Comparison of ENCODE assay signal across 9 cellular contexts in genomic region chr9:110143969-110144545, GRCh38.
DNase-seq lines count a peak whose midpoint lies in the region; ATAC-seq lines count a peak whose summit lies in the region.
"Had no signal": no experiment of that assay in that cellular context is flagged by ENCODE, and none has a peak within 500 bp of the region (broad histone marks: within the 10 kb centered on the region; RNA-seq: fewer than 3 reads in every experiment).

No MANE protein-coding gene starts in this region.

- no peaks in the 10 kb centered on the region for H3K9me3 Mint-ChIP-seq in T-helper 2 cell treated with Interferon-gamma antibody and Interleukin-4, amounts not matched to agents 5 μg/mL and 100 μg/mL, for 36 hours

- no peak overlapping the region for H2BK120ac ChIP-seq in mesenchymal stem cell (ENCODE audit: low read depth, low read length)

- no peaks in the 10 kb centered on the region for H3K9me3 ChIP-seq in mesenchymal stem cell (ENCODE audit: control insufficient read depth, low read length)
- H3K9me3 ChIP-seq: thoracic aorta had no signal

- H3K27me3 Mint-ChIP-seq in T-helper 2 cell treated with Interferon-gamma antibody and Interleukin-4, amounts not matched to agents 5 μg/mL and 100 μg/mL, for 36 hours (ENCODE audit: low read depth): no peaks in the 10 kb centered on the region

- H3K4me1 ChIP-seq in mesenchymal stem cell (ENCODE audit: control insufficient read depth, insufficient read depth, low read depth, low read length): peaks cover 24% of the 10 kb centered on the region

- no peaks in the 10 kb centered on the region for H3K79me1 ChIP-seq in mesenchymal stem cell (replicated peaks; ENCODE audit: low read length, poor library complexity, severe bottlenecking)

- H3K27ac Mint-ChIP-seq in T-helper 2 cell treated with Interferon-gamma antibody and Interleukin-4, amounts not matched to agents 5 μg/mL and 100 μg/mL, for 36 hours: peak overlapping the region; percentile 91

- H2BK5ac ChIP-seq in mesenchymal stem cell (ENCODE audit: low read depth, low read length, poor library complexity, severe bottlenecking): no peak overlapping the region

- H3K4me3 ChIP-seq in mesenchymal stem cell (ENCODE audit: insufficient read depth in 1 of 2, low read depth in 1 of 2, low read length in 2 of 2): no peak overlapping the region
- H3K4me3 ChIP-seq: thoracic aorta had no signal

- H3K36me3 Mint-ChIP-seq in T-helper 2 cell treated with Interferon-gamma antibody and Interleukin-4, amounts not matched to agents 5 μg/mL and 100 μg/mL, for 36 hours (ENCODE audit: low read depth): peaks cover 52% of the 10 kb centered on the region

- no peak overlapping the region for H2AFZ ChIP-seq in mesenchymal stem cell (ENCODE audit: low read depth, low read length)

- no peak overlapping the region for H4K8ac ChIP-seq in mesenchymal stem cell (ENCODE audit: low read length)

- peak; percentile 36 for DNase-seq in activated naive CD4-positive, alpha-beta T cell treated with Interleukin-2 at 50 U/mL for 16 hours
- no peak for DNase-seq in activated naive CD4-positive, alpha-beta T cell (lab: John Stamatoyannopoulos, UW)
- DNase-seq in T-helper 2 cell treated with Interferon-gamma antibody and Interleukin-4, amounts not matched to agents 5 μg/mL and 100 μg/mL, for 36 hours (ENCODE audit: low spot score): peak; percentile 53
- DNase-seq in mesenchymal stem cell (no peak), glomerular visceral epithelial cell (ENCODE audit: extremely low spot score) (no peak), SIG-M5 treated with dmso at 0.1 percent for 504 hours (lab: John Stamatoyannopoulos, UW; ENCODE audit: unreplicated experiment) (no peak), ureter (ENCODE audit: low spot score) (no peak)

- peak overlapping the region; percentile 3 for H2AK5ac ChIP-seq in mesenchymal stem cell (ENCODE audit: low read length, severe bottlenecking)

- H3K4ac ChIP-seq in mesenchymal stem cell (ENCODE audit: low read depth in 1 of 2, low read length in 2 of 2): no peak overlapping the region

- no peak overlapping the region for H4K91ac ChIP-seq in mesenchymal stem cell (ENCODE audit: low read length)

- H3K27me3 ChIP-seq in mesenchymal stem cell (ENCODE audit: control insufficient read depth in 1 of 2, insufficient read depth in 1 of 2, low read length in 2 of 2): no peaks in the 10 kb centered on the region

- ATAC-seq in HG03039 (IDR thresholded peaks at IDR 0.05; ENCODE audit: unreplicated experiment): peak; percentile 37

- H3K4me2 ChIP-seq in mesenchymal stem cell (ENCODE audit: low read length, poor library complexity, severe bottlenecking): no peak overlapping the region

- WGBS in mesenchymal stem cell: 100% methylated on average over 1 of the region's 2 CpGs

- H3K14ac ChIP-seq in mesenchymal stem cell (ENCODE audit: low read length in 2 of 2): peak overlapping the region in 1 of 2 experiments; percentile 72

- H3K9ac ChIP-seq in mesenchymal stem cell (ENCODE audit: low read length): no peak overlapping the region

- no peak overlapping the region for H3K23ac ChIP-seq in mesenchymal stem cell (ENCODE audit: low read length in 2 of 2)

- H3K36me3 ChIP-seq in mesenchymal stem cell (ENCODE audit: control insufficient read depth in 1 of 2, insufficient read depth in 2 of 2, low read depth in 1 of 2, low read length in 2 of 2): peaks cover 0 to 25% of the 10 kb centered on the region in 2 experiments
- H3K36me3 ChIP-seq: thoracic aorta had no signal

- peaks cover 78% of the 10 kb centered on the region for H3K4me1 Mint-ChIP-seq in T-helper 2 cell treated with Interferon-gamma antibody and Interleukin-4, amounts not matched to agents 5 μg/mL and 100 μg/mL, for 36 hours (ENCODE audit: low read depth)

- peak overlapping the region; percentile 34 for H3K27ac ChIP-seq in mesenchymal stem cell (ENCODE audit: low read length, poor library complexity, severe bottlenecking)

- peak overlapping the region; percentile 73 for H3K4me3 Mint-ChIP-seq in T-helper 2 cell treated with Interferon-gamma antibody and Interleukin-4, amounts not matched to agents 5 μg/mL and 100 μg/mL, for 36 hours

- no peak overlapping the region for H2BK15ac ChIP-seq in mesenchymal stem cell (ENCODE audit: low read depth, poor library complexity, severe bottlenecking)

- peak overlapping the region in 1 of 2 experiments; percentile 29 for H2BK12ac ChIP-seq in mesenchymal stem cell (ENCODE audit: low read length in 2 of 2)

- H3K18ac ChIP-seq in mesenchymal stem cell (ENCODE audit: low read depth in 1 of 2, low read length in 2 of 2): peak overlapping the region; percentile 52 to 88

Comparison
In these comparisons a context has a peak if more than half of its experiments do, and no peak if none do; other contexts are left out.
1. DNase-seq: peak in activated naive CD4-positive, alpha-beta T cell treated with Interleukin-2 at 50 U/mL for 16 hours (single experiment) and T-helper 2 cell treated with Interferon-gamma antibody and Interleukin-4, amounts not matched to agents 5 μg/mL and 100 μg/mL, for 36 hours (single experiment); none in activated naive CD4-positive, alpha-beta T cell (0 of 4), mesenchymal stem cell (single experiment), glomerular visceral epithelial cell (single experiment), SIG-M5 treated with dmso at 0.1 percent for 504 hours (single experiment) and ureter (single experiment).